1 cellular context compared by ENCODE assay signal in the genomic region with DNA sequence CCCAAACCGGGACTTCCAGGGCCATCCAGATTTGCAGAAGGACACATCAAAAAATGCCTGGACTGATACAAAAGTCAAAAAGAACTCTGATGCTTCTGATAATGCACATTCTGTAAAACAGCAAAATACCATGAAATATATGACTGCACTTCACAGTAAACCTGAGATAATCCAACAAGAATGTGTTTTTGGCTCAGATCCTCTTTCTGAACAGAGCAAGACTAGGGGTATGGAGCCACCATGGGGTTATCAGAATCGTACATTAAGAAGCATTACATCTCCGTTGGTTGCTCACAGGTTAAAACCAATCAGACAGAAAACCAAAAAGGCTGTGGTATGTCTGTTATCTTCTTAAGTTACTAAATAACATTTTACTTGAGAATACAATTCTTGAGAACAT.
TF ChIP-seq lines count a peak whose summit lies in the region.

No MANE protein-coding gene starts in this region.

TF ChIP-seq in IMR-90, 13 proteins besides CTCF, POLR2A, EP300 and RAD21 (continued from another document):
- TF ChIP-seq MXI1 (IDR thresholded peaks at IDR 0.05; ENCODE audit: borderline replicate concordance, low read depth, low read length) (no peak), RCOR1 (IDR thresholded peaks at IDR 0.05; ENCODE audit: insufficient replicate concordance, low read length) (no peak), RFX5 (IDR thresholded peaks at IDR 0.05; ENCODE audit: low read depth, low read length) (no peak), FOS (IDR thresholded peaks at IDR 0.05; ENCODE audit: low read depth, low read length) (no peak)
